ENCODE assay signal across 2 cellular contexts in the genomic region with DNA sequence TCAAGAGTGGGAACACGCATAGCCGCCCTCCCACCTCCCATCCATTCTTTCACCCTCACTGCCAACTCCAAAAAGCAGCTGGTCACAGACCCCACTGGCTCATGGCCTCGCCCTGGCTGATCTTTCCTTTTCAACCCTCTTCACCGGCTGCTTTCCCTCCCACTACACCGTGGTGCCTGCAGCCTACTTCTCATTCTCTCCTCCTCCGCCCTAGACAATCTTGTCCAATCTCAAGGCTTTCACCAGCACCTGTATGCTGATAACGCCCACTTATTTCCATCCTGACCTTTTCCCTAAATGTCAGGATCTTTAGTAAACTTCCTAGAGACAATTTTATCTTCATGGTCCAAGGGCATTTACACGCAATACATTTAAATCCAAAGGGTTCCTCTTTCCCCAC. TPM values are rescaled to one million over a fixed set of nuclear protein-coding genes. Genes with fewer than 3 reads are reported as not detected.
"Had no signal": no experiment of that assay in that cellular context is flagged by ENCODE, and none has a peak within 500 bp of the region (broad histone marks: within the 10 kb centered on the region; RNA-seq: fewer than 3 reads in every experiment).

No MANE protein-coding gene starts in this region.

RNA-seq across cellular contexts. Expression of a gene that starts 50.6 kb away (rescaled TPM):
- total RNA-seq: dermis blood vessel endothelial cell, foreskin keratinocyte had no signal
